8 cellular contexts compared by ENCODE assay signal in the genomic region with DNA sequence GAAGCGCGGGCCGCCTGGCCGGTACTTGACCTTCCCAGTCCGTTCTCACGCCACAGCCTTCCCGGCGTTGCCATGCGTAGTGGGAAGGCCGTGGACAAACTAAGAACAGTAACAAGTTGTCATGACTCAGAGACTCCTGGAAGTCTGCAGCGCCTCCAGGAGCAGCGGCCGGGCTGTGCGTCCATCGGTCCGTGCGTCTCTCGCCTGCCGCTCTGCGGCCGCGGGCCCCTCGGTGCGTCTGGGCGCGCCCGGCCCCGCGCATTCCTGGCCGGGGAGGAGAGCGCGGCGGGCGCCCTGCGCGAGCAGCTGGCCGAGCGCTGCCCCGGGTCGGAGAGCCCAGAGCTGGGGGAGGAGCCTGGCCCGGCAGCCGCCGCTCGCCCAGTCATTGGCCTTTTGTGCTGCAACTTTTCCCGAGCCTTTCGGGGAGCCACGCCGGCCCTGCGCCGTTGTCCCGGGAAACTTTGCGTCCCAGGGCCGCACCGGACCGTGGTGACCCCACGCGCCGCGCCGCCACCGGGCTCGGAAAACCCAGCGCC.
DNase-seq lines count a peak whose midpoint lies in the region; ATAC-seq and TF ChIP-seq lines count a peak whose summit lies in the region.

No MANE protein-coding gene starts in this region.

- no peaks in the 10 kb centered on the region for H3K27me3 ChIP-seq in duodenal mucosa (ENCODE audit: control insufficient read depth in 1 of 2, insufficient read depth in 2 of 2, low read length in 2 of 2)
- H3K27me3 ChIP-seq in left lung = peaks cover 0 to 34% of the 10 kb centered on the region in 2 donors
- H3K27me3 ChIP-seq in suprapubic skin = no peaks in the 10 kb centered on the region

- TF ChIP-seq CTCF in left lung (IDR thresholded peaks at IDR 0.05) (peak in 1 of 2 donors; percentile 18), suprapubic skin (IDR thresholded peaks at IDR 0.05) (peak in 1 of 2 donors; percentile 56)

- CTCF ChIA-PET in activated CD8-positive, alpha-beta T cell treated with anti-CD3 and anti-CD28 coated beads, Interleukin-2, amount 10 ng/mL, durations not matched to agents 7 days and 5 days (lab: Charles Lee) = no interaction called here

- intact Hi-C loops in left lung (cut with DNase I) = loop anchor here in 1 of 2 donors (10.0 kb wide), 1 partner anchor 58 kb away; no protein-coding TSS in a partner anchor

- H3K27ac ChIP-seq in duodenal mucosa (ENCODE audit: low read depth, low read length) (peak overlapping the region; percentile 95), left lung (peak overlapping the region; percentile 95 to 97), suprapubic skin (peak overlapping the region; percentile 94)

- H3K36me3 Mint-ChIP-seq in activated naive CD8-positive, alpha-beta T cell treated with anti-CD3 and anti-CD28 coated beads for 36 hours = no peaks in the 10 kb centered on the region
- no peaks in the 10 kb centered on the region for H3K36me3 Mint-ChIP-seq in activated naive CD8-positive, alpha-beta T cell treated with anti-CD3 and anti-CD28 coated beads, Interleukin-2, amount 50 U/mL, for 24 hours (ENCODE audit: low read depth)
- H3K36me3 Mint-ChIP-seq in activated CD8-positive, alpha-beta T cell treated with anti-CD3 and anti-CD28 coated beads, Interleukin-2, amount 10 ng/mL, durations not matched to agents 7 days and 5 days (ENCODE audit: low read depth) = no peaks in the 10 kb centered on the region

- H3K9me3 Mint-ChIP-seq in activated naive CD8-positive, alpha-beta T cell treated with anti-CD3 and anti-CD28 coated beads for 36 hours = no peaks in the 10 kb centered on the region
- no peaks in the 10 kb centered on the region for H3K9me3 Mint-ChIP-seq in activated naive CD8-positive, alpha-beta T cell treated with anti-CD3 and anti-CD28 coated beads, Interleukin-2, amount 50 U/mL, for 24 hours
- H3K9me3 Mint-ChIP-seq in activated CD8-positive, alpha-beta T cell treated with anti-CD3 and anti-CD28 coated beads, Interleukin-2, amount 10 ng/mL, durations not matched to agents 7 days and 5 days (ENCODE audit: insufficient read depth) = no peaks in the 10 kb centered on the region

- H3K27me3 Mint-ChIP-seq in activated naive CD8-positive, alpha-beta T cell treated with anti-CD3 and anti-CD28 coated beads for 36 hours = peaks cover 50% of the 10 kb centered on the region
- H3K27me3 Mint-ChIP-seq in activated naive CD8-positive, alpha-beta T cell treated with anti-CD3 and anti-CD28 coated beads, Interleukin-2, amount 50 U/mL, for 24 hours = peaks cover 41% of the 10 kb centered on the region
- peaks cover 46% of the 10 kb centered on the region for H3K27me3 Mint-ChIP-seq in activated CD8-positive, alpha-beta T cell treated with anti-CD3 and anti-CD28 coated beads, Interleukin-2, amount 10 ng/mL, durations not matched to agents 7 days and 5 days (ENCODE audit: low read depth)

- no peak overlapping the region for H3K27ac Mint-ChIP-seq in activated naive CD8-positive, alpha-beta T cell treated with anti-CD3 and anti-CD28 coated beads for 36 hours
- H3K27ac Mint-ChIP-seq in activated naive CD8-positive, alpha-beta T cell treated with anti-CD3 and anti-CD28 coated beads, Interleukin-2, amount 50 U/mL, for 24 hours = no peak overlapping the region
- no peak overlapping the region for H3K27ac Mint-ChIP-seq in activated CD8-positive, alpha-beta T cell treated with anti-CD3 and anti-CD28 coated beads, Interleukin-2, amount 10 ng/mL, durations not matched to agents 7 days and 5 days

- DNase-seq in activated naive CD8-positive, alpha-beta T cell treated with anti-CD3 and anti-CD28 coated beads for 36 hours = peak; percentile 5
- no peak for DNase-seq in activated naive CD8-positive, alpha-beta T cell treated with anti-CD3 and anti-CD28 coated beads, Interleukin-2, amount 50 U/mL, for 24 hours
- DNase-seq in NOMO-1 treated with DMSO at 0.1 percent for 48 hours (lab: John Stamatoyannopoulos, UW; ENCODE audit: unreplicated experiment) (peak; percentile 55), left lung (peak; percentile 79 to 92), suprapubic skin (ENCODE audit: low spot score in 2 of 2) (peak; percentile 86 to 88)
- DNase-seq in activated CD8-positive, alpha-beta T cell treated with anti-CD3 and anti-CD28 coated beads, Interleukin-2, amount 10 ng/mL, durations not matched to agents 7 days and 5 days = no peak

- H3K9me3 ChIP-seq in duodenal mucosa (ENCODE audit: control insufficient read depth in 1 of 2, low read length in 2 of 2) (no peaks in the 10 kb centered on the region), left lung (no peaks in the 10 kb centered on the region), suprapubic skin (no peaks in the 10 kb centered on the region)

- H3K4me1 ChIP-seq in duodenal mucosa (ENCODE audit: control insufficient read depth in 1 of 2, insufficient read depth in 2 of 2, low read length in 2 of 2) = peaks cover 24 to 29% of the 10 kb centered on the region in 2 donors
- peaks cover 8 to 34% of the 10 kb centered on the region in 2 donors for H3K4me1 ChIP-seq in left lung
- H3K4me1 ChIP-seq in suprapubic skin = peaks cover 48% of the 10 kb centered on the region

- H3K4me1 Mint-ChIP-seq in activated naive CD8-positive, alpha-beta T cell treated with anti-CD3 and anti-CD28 coated beads for 36 hours = peaks cover 2% of the 10 kb centered on the region
- peaks cover 2% of the 10 kb centered on the region for H3K4me1 Mint-ChIP-seq in activated naive CD8-positive, alpha-beta T cell treated with anti-CD3 and anti-CD28 coated beads, Interleukin-2, amount 50 U/mL, for 24 hours
- no peaks in the 10 kb centered on the region for H3K4me1 Mint-ChIP-seq in activated CD8-positive, alpha-beta T cell treated with anti-CD3 and anti-CD28 coated beads, Interleukin-2, amount 10 ng/mL, durations not matched to agents 7 days and 5 days (ENCODE audit: low read depth)

- no peak overlapping the region for H3K4me3 Mint-ChIP-seq in activated naive CD8-positive, alpha-beta T cell treated with anti-CD3 and anti-CD28 coated beads for 36 hours
- no peak overlapping the region for H3K4me3 Mint-ChIP-seq in activated naive CD8-positive, alpha-beta T cell treated with anti-CD3 and anti-CD28 coated beads, Interleukin-2, amount 50 U/mL, for 24 hours
- no peak overlapping the region for H3K4me3 Mint-ChIP-seq in activated CD8-positive, alpha-beta T cell treated with anti-CD3 and anti-CD28 coated beads, Interleukin-2, amount 10 ng/mL, durations not matched to agents 7 days and 5 days

- TF ChIP-seq EP300 in suprapubic skin (IDR thresholded peaks at IDR 0.05) = no peak

- H3K9ac ChIP-seq in duodenal mucosa (ENCODE audit: low read depth in 1 of 2, low read length in 2 of 2) = peak overlapping the region; percentile 78 to 89

- 4% methylated on average over 5 of the region's 63 CpGs for WGBS in suprapubic skin

- POLR2A ChIA-PET in activated CD8-positive, alpha-beta T cell treated with anti-CD3 and anti-CD28 coated beads, Interleukin-2, amount 10 ng/mL, durations not matched to agents 7 days and 5 days (lab: Charles Lee) = no interaction called here

- TF ChIP-seq POLR2A in suprapubic skin (IDR thresholded peaks at IDR 0.05) = peak; percentile 28 to 78

- peaks cover 0 to 4% of the 10 kb centered on the region in 2 donors for H3K36me3 ChIP-seq in duodenal mucosa (ENCODE audit: control insufficient read depth in 1 of 2, insufficient read depth in 2 of 2, low read length in 2 of 2)
- no peaks in the 10 kb centered on the region for H3K36me3 ChIP-seq in left lung
- no peaks in the 10 kb centered on the region for H3K36me3 ChIP-seq in suprapubic skin

- H3K4me3 ChIP-seq in duodenal mucosa (ENCODE audit: low read depth in 1 of 2, low read length in 2 of 2) = peak overlapping the region; percentile 72 to 76
- peak overlapping the region; percentile 60 to 69 for H3K4me3 ChIP-seq in left lung
- H3K4me3 ChIP-seq in suprapubic skin = peak overlapping the region; percentile 60

- no peak for ATAC-seq in activated naive CD8-positive, alpha-beta T cell treated with anti-CD3 and anti-CD28 coated beads, Interleukin-2, amount 50 U/mL, for 24 hours
- ATAC-seq in left lung (peak; percentile 87), HG03439 (IDR thresholded peaks at IDR 0.05; ENCODE audit: unreplicated experiment) (no peak)
- no peak for ATAC-seq in activated CD8-positive, alpha-beta T cell treated with anti-CD3 and anti-CD28 coated beads, Interleukin-2, amount 10 ng/mL, durations not matched to agents 7 days and 5 days

Comparison
In these comparisons a context has a peak if more than half of its experiments do, and no peak if none do; other contexts are left out.
1. DNase-seq: peak in activated naive CD8-positive, alpha-beta T cell treated with anti-CD3 and anti-CD28 coated beads for 36 hours (single experiment), NOMO-1 treated with DMSO at 0.1 percent for 48 hours (single experiment), left lung (2 of 2) and suprapubic skin (2 of 2); none in activated naive CD8-positive, alpha-beta T cell treated with anti-CD3 and anti-CD28 coated beads, Interleukin-2, amount 50 U/mL, for 24 hours (single experiment) and activated CD8-positive, alpha-beta T cell treated with anti-CD3 and anti-CD28 coated beads, Interleukin-2, amount 10 ng/mL, durations not matched to agents 7 days and 5 days (single experiment).
2. Peak in every context shown above with its lines, with median percentiles within 50 percentile points of each other: H3K27ac ChIP-seq and H3K4me3 ChIP-seq.